In genomic region chr6:39417440-39417839, GRCh38 we compare ENCODE assay signal across 15 cellular contexts.
"Had no signal": no experiment of that assay in that cellular context is flagged by ENCODE, and none has a peak within 500 bp of the region (broad histone marks: within the 10 kb centered on the region; RNA-seq: fewer than 3 reads in every experiment).

No MANE protein-coding gene starts in this region.

- DNase-seq: activated B cell treated with CpG ODN at 0.5 μM for 24 hours; activated CD4-positive, alpha-beta T cell treated with anti-CD3 and anti-CD28 coated beads, Interleukin-2, amount 50 U/mL, for 1 hour; activated T-cell treated with anti-CD3 and anti-CD28 coated beads, Interleukin-2, amount 50 U/mL, for 1 hour; heart right ventricle; kidney; left ventricle myocardium inferior; ovary; stimulated activated CD4-positive, alpha-beta T cell treated with anti-CD3 and anti-CD28 coated beads, Interleukin-4, amount 100 ng/mL, for 1 hour; stimulated activated CD8-positive, alpha-beta memory T cell treated with anti-CD3 and anti-CD28 coated beads, Interleukin-4, amount 100 ng/mL, for 48 hours; stimulated activated naive CD8-positive, alpha-beta T cell treated with anti-CD3 and anti-CD28 coated beads, Interleukin-15, amount 100 ng/mL, for 72 hours; T-helper 17 cell had no signal

- H3K4me3 Mint-ChIP-seq: activated B cell treated with CpG ODN at 0.5 μM for 24 hours; activated naive CD4-positive, alpha-beta T cell treated with anti-CD3 and anti-CD28 coated beads, Interleukin-2, amount 50 U/mL, for 24 hours; stimulated activated naive CD8-positive, alpha-beta T cell treated with anti-CD3 and anti-CD28 coated beads, Interleukin-15, amount 100 ng/mL, for 72 hours; T-helper 17 cell had no signal

- H3K9me3 ChIP-seq: heart right ventricle, left ventricle myocardium inferior, ovary, tibial artery, vagina had no signal

- H3K27me3 ChIP-seq: heart right ventricle, ovary, tibial artery, vagina had no signal

- FAIRE-seq: frontal cortex, kidney had no signal

- H3K27ac ChIP-seq: heart right ventricle, left ventricle myocardium inferior, ovary, vagina had no signal

- H3K36me3 Mint-ChIP-seq: activated naive CD4-positive, alpha-beta T cell treated with anti-CD3 and anti-CD28 coated beads, Interleukin-2, amount 50 U/mL, for 24 hours had no signal

- H3K4me3 ChIP-seq: heart right ventricle, left ventricle myocardium inferior, ovary, tibial artery, vagina had no signal

- H3K27ac Mint-ChIP-seq: activated B cell treated with CpG ODN at 0.5 μM for 24 hours; activated naive CD4-positive, alpha-beta T cell treated with anti-CD3 and anti-CD28 coated beads, Interleukin-2, amount 50 U/mL, for 24 hours; stimulated activated naive CD8-positive, alpha-beta T cell treated with anti-CD3 and anti-CD28 coated beads, Interleukin-15, amount 100 ng/mL, for 72 hours; T-helper 17 cell had no signal

- H3K4me1 Mint-ChIP-seq: activated B cell treated with CpG ODN at 0.5 μM for 24 hours; activated naive CD4-positive, alpha-beta T cell treated with anti-CD3 and anti-CD28 coated beads, Interleukin-2, amount 50 U/mL, for 24 hours; stimulated activated naive CD8-positive, alpha-beta T cell treated with anti-CD3 and anti-CD28 coated beads, Interleukin-15, amount 100 ng/mL, for 72 hours; T-helper 17 cell had no signal

- ATAC-seq: heart right ventricle; stimulated activated naive CD8-positive, alpha-beta T cell treated with anti-CD3 and anti-CD28 coated beads, Interleukin-15, amount 100 ng/mL, for 72 hours; T-helper 17 cell had no signal

- H3K36me3 ChIP-seq: heart right ventricle, left ventricle myocardium inferior, ovary, tibial artery, vagina had no signal

- H3K9me3 Mint-ChIP-seq: activated B cell treated with CpG ODN at 0.5 μM for 24 hours; activated naive CD4-positive, alpha-beta T cell treated with anti-CD3 and anti-CD28 coated beads, Interleukin-2, amount 50 U/mL, for 24 hours; stimulated activated naive CD8-positive, alpha-beta T cell treated with anti-CD3 and anti-CD28 coated beads, Interleukin-15, amount 100 ng/mL, for 72 hours had no signal

- H3K27me3 Mint-ChIP-seq: activated B cell treated with CpG ODN at 0.5 μM for 24 hours; stimulated activated naive CD8-positive, alpha-beta T cell treated with anti-CD3 and anti-CD28 coated beads, Interleukin-15, amount 100 ng/mL, for 72 hours had no signal
